Comparison of ENCODE assay signal across 15 cellular contexts in genomic region chr13:36673352-36673751, GRCh38. TPM values are rescaled to one million over a fixed set of nuclear protein-coding genes. Genes with fewer than 3 reads are reported as not detected.
DNase-seq lines count a peak whose midpoint lies in the region; ATAC-seq and TF ChIP-seq lines count a peak whose summit lies in the region.
"Had no signal": no experiment of that assay in that cellular context is flagged by ENCODE, and none has a peak within 500 bp of the region (broad histone marks: within the 10 kb centered on the region; RNA-seq: fewer than 3 reads in every experiment).

No MANE protein-coding gene starts in this region.

- peaks cover 0 to 8% (median 0%) of the 10 kb centered on the region in 9 donors for H3K4me1 ChIP-seq in heart right ventricle
- H3K4me1 ChIP-seq in neural progenitor cell: peaks cover 10% of the 10 kb centered on the region
- H3K4me1 ChIP-seq: Peyer's patch had no signal

- H3K36me3 Mint-ChIP-seq in endothelial cell (ENCODE audit: low read depth, unreplicated experiment) (no peaks in the 10 kb centered on the region), neural progenitor cell (peaks cover 1% of the 10 kb centered on the region)

- 48 to 58% methylated on average over 11 of the region's 11 CpGs for WGBS in heart right ventricle, 2 donors

- no peaks in the 10 kb centered on the region for H3K9me3 ChIP-seq in heart right ventricle
- H3K9me3 ChIP-seq in neural progenitor cell (ENCODE audit: low read depth): no peaks in the 10 kb centered on the region
- H3K9me3 ChIP-seq: mucosa of descending colon had no signal

- no peak for ATAC-seq in heart right ventricle
- no peak for ATAC-seq in left ventricle myocardium superior

- peak overlapping the region; percentile 80 for H2AFZ ChIP-seq in neural progenitor cell (replicated peaks)

- H3K4me2 ChIP-seq in neural progenitor cell: peak overlapping the region; percentile 93

- H3K4me3 ChIP-seq in heart right ventricle (peak overlapping the region in 6 of 10 donors; percentile 34 to 50 (median 45)), neural progenitor cell (peak overlapping the region; percentile 64)
- H3K4me3 ChIP-seq: mucosa of descending colon, Peyer's patch had no signal

- H3K4me1 Mint-ChIP-seq in endothelial cell (ENCODE audit: unreplicated experiment) (peaks cover 8% of the 10 kb centered on the region), neural progenitor cell (peaks cover 11% of the 10 kb centered on the region)

- H3K27ac Mint-ChIP-seq in endothelial cell (ENCODE audit: unreplicated experiment): no peak overlapping the region
- H3K27ac Mint-ChIP-seq in neural progenitor cell: no peak overlapping the region

- no peak for DNase-seq in heart right ventricle
- no peak for DNase-seq in left ventricle myocardium superior
- DNase-seq in endothelial cell (ENCODE audit: low spot score): no peak
- no peak for DNase-seq in neural progenitor cell (ENCODE audit: low spot score)
- DNase-seq in activated CD8-positive, alpha-beta memory T cell treated with anti-CD3 and anti-CD28 coated beads, Interleukin-2, amount 50 U/mL, for 4 hours: no peak
- no peak for DNase-seq in GM13976 (ENCODE audit: low spot score)
- no peak for DNase-seq in activated naive CD4-positive, alpha-beta T cell treated with anti-CD3 and anti-CD28 coated beads, Interleukin-2, amount 50 U/mL, for 16 hours
- DNase-seq in hippocampal formation (lab: John Stamatoyannopoulos, UW): no peak
- DNase-seq: activated CD4-positive, CD25-positive, alpha-beta regulatory T cell; activated naive CD4-positive, alpha-beta T cell treated with Interleukin-2 at 50 U/mL for 16 hours; Calu3; NCI-H1436 treated with DMSO at 0.1 percent for 48 hours; Peyer's patch had no signal

- intact Hi-C loops in heart right ventricle (cut with DNase I) (loop anchor here in 1 of 10 donors (5.0 kb wide), 1 partner anchor 126 kb away; no protein-coding TSS in a partner anchor), left ventricle myocardium superior (cut with micrococcal nuclease) (no loop called here)

- H3F3A ChIP-seq in neural progenitor cell (ENCODE audit: low read depth): peaks cover 7% of the 10 kb centered on the region

- H3K9me3 Mint-ChIP-seq in endothelial cell (ENCODE audit: unreplicated experiment) (no peaks in the 10 kb centered on the region), neural progenitor cell (no peaks in the 10 kb centered on the region)

- H3K27me3 ChIP-seq in heart right ventricle (peaks cover 6 to 40% (median 35%) of the 10 kb centered on the region in 7 donors), neural progenitor cell (peaks cover 73% of the 10 kb centered on the region)

- in situ Hi-C loops in GM13976 (cut with MboI; ENCODE audit: low sequenced_read_pairs, unreplicated experiment): no loop called here

- peak overlapping the region; percentile 64 for H3K4me3 Mint-ChIP-seq in endothelial cell (ENCODE audit: unreplicated experiment)
- peak overlapping the region; percentile 88 for H3K4me3 Mint-ChIP-seq in neural progenitor cell

- H4K20me1 ChIP-seq in neural progenitor cell (ENCODE audit: low read depth): peaks cover 11% of the 10 kb centered on the region

- H3K36me3 ChIP-seq in heart right ventricle (no peaks in the 10 kb centered on the region), neural progenitor cell (no peaks in the 10 kb centered on the region)
- H3K36me3 ChIP-seq: Peyer's patch had no signal

- H3K27ac ChIP-seq in heart right ventricle (no peak overlapping the region), neural progenitor cell (no peak overlapping the region)
- H3K27ac ChIP-seq: Peyer's patch had no signal

- H3K27me3 Mint-ChIP-seq in endothelial cell (ENCODE audit: unreplicated experiment) (peaks cover 20% of the 10 kb centered on the region), neural progenitor cell (ENCODE audit: insufficient read depth, low read depth) (peaks cover 30% of the 10 kb centered on the region)

- no peak overlapping the region for H3K9ac ChIP-seq in neural progenitor cell

- TF ChIP-seq CTCF in heart right ventricle (IDR thresholded peaks at IDR 0.05) (no peak), endothelial cell (IDR thresholded peaks at IDR 0.05; ENCODE audit: unreplicated experiment) (no peak), neural progenitor cell (IDR thresholded peaks at IDR 0.05) (no peak), GM13976 (IDR thresholded peaks at IDR 0.05; ENCODE audit: borderline replicate concordance, control extremely low read depth, extremely low read depth, insufficient read depth, missing control alignments) (no peak)

- H3K79me2 ChIP-seq in neural progenitor cell (ENCODE audit: low read depth): no peaks in the 10 kb centered on the region

RNA-seq across cellular contexts. Expression of gene SERTM1, which starts 0.5 kb away (rescaled TPM):
- total RNA-seq in heart right ventricle (1 to 10 TPM in 1 of 10 donors, under 1 TPM in 9; 0.13 to 1.2 (median 0.41) TPM), left ventricle myocardium superior (3.1 TPM), endothelial cell (ENCODE audit: unreplicated experiment) (0.08 TPM), neural progenitor cell (ENCODE audit: low replicate concordance) (0.28 TPM in 1 of 2 replicates, not detected in the other)
- under 1 TPM in 1 of 2 donors, not detected in 1; 0.22 TPM for polyA plus RNA-seq in heart right ventricle
- total RNA-seq: Calu3, Peyer's patch had no signal
- polyA plus RNA-seq: keratinocyte had no signal
